8 cellular contexts compared by ENCODE assay signal in genomic region chr7:151631149-151631967, GRCh38.
DNase-seq lines count a peak whose midpoint lies in the region; ATAC-seq, FAIRE-seq and TF ChIP-seq lines count a peak whose summit lies in the region.

No MANE protein-coding gene starts in this region.

- H3K4me1 Mint-ChIP-seq in T-helper 1 cell treated with Interleukin-12 subunit alpha and Interleukin-12 subunit beta and Interleukin-4 antibody, amounts not matched to agents 30 μg/mL and 1 μg/mL, for 36 hours (ENCODE audit: low read depth): peaks cover 17% of the 10 kb centered on the region
- peaks cover 32% of the 10 kb centered on the region for H3K4me1 Mint-ChIP-seq in neural crest cell

- no peak overlapping the region for H3K9ac ChIP-seq in HUES48 (ENCODE audit: low read depth, low read length)

- peak overlapping the region; percentile 42 for H3K27ac ChIP-seq in HUES48 (ENCODE audit: low read depth, low read length)

- no peaks in the 10 kb centered on the region for H3K27me3 Mint-ChIP-seq in T-helper 1 cell treated with Interleukin-12 subunit alpha and Interleukin-12 subunit beta and Interleukin-4 antibody, amounts not matched to agents 30 μg/mL and 1 μg/mL, for 36 hours (ENCODE audit: low read depth)
- peaks cover 17% of the 10 kb centered on the region for H3K27me3 Mint-ChIP-seq in neural crest cell (ENCODE audit: low read depth)

- H3K27me3 ChIP-seq in HUES48 (ENCODE audit: control insufficient read depth, insufficient read depth, low read length): peaks cover 26% of the 10 kb centered on the region

- FAIRE-seq in D721Med (lab: Jason Lieb, UNC): no peak

- peaks cover 5% of the 10 kb centered on the region; the same call in 1 of the 2 replicates for H3K9me3 ChIP-seq in HUES48 (ENCODE audit: control insufficient read depth, insufficient read depth, low read length)

- peak; percentile 26 for DNase-seq in COR-L47 (lab: John Stamatoyannopoulos, UW)
- no peak for DNase-seq in epithelial cell of proximal tubule (ENCODE audit: low read depth)
- no peak for DNase-seq in neural crest cell (ENCODE audit: low read depth, low spot score)
- DNase-seq in D721Med (ENCODE audit: insufficient read length, low spot score): no peak

- H3K36me3 ChIP-seq in HUES48 (ENCODE audit: control insufficient read depth, insufficient read depth, low read length): no peaks in the 10 kb centered on the region

- peak overlapping the region; percentile 80 for H3K27ac Mint-ChIP-seq in T-helper 1 cell treated with Interleukin-12 subunit alpha and Interleukin-12 subunit beta and Interleukin-4 antibody, amounts not matched to agents 30 μg/mL and 1 μg/mL, for 36 hours
- no peak overlapping the region for H3K27ac Mint-ChIP-seq in neural crest cell (ENCODE audit: unreplicated experiment)

- H3K36me3 Mint-ChIP-seq in T-helper 1 cell treated with Interleukin-12 subunit alpha and Interleukin-12 subunit beta and Interleukin-4 antibody, amounts not matched to agents 30 μg/mL and 1 μg/mL, for 36 hours (ENCODE audit: low read depth): peaks cover 10% of the 10 kb centered on the region
- no peaks in the 10 kb centered on the region for H3K36me3 Mint-ChIP-seq in neural crest cell (ENCODE audit: low read depth)

- H3K4me3 Mint-ChIP-seq in T-helper 1 cell treated with Interleukin-12 subunit alpha and Interleukin-12 subunit beta and Interleukin-4 antibody, amounts not matched to agents 30 μg/mL and 1 μg/mL, for 36 hours: peak overlapping the region; percentile 81
- H3K4me3 Mint-ChIP-seq in neural crest cell: peak overlapping the region; percentile 92

- peaks cover 5% of the 10 kb centered on the region for H3K9me3 Mint-ChIP-seq in T-helper 1 cell treated with Interleukin-12 subunit alpha and Interleukin-12 subunit beta and Interleukin-4 antibody, amounts not matched to agents 30 μg/mL and 1 μg/mL, for 36 hours
- no peaks in the 10 kb centered on the region for H3K9me3 Mint-ChIP-seq in neural crest cell

- H3K4me1 ChIP-seq in HUES48 (ENCODE audit: control insufficient read depth, insufficient read depth, low read length): peaks cover 25% of the 10 kb centered on the region

- peak; percentile 21 for ATAC-seq in GM19372 (IDR thresholded peaks at IDR 0.05; ENCODE audit: low read depth, unreplicated experiment)
- no peak for ATAC-seq in GM21515 (IDR thresholded peaks at IDR 0.05; ENCODE audit: unreplicated experiment)

- H3K4me3 ChIP-seq in HUES48 (ENCODE audit: low read depth, low read length) (peak overlapping the region; percentile 95), epithelial cell of proximal tubule (ENCODE audit: low read depth, low read length) (peak overlapping the region; percentile 85)

- TF ChIP-seq CTCF in epithelial cell of proximal tubule (conservative IDR thresholded peaks at IDR 0.05; ENCODE audit: low read depth, low read length) (peak; percentile 20), neural crest cell (conservative IDR thresholded peaks at IDR 0.05) (peak; percentile 36), D721Med (IDR thresholded peaks at IDR 0.05; ENCODE audit: insufficient read depth, missing control alignments) (no peak)
